In the genomic region with DNA sequence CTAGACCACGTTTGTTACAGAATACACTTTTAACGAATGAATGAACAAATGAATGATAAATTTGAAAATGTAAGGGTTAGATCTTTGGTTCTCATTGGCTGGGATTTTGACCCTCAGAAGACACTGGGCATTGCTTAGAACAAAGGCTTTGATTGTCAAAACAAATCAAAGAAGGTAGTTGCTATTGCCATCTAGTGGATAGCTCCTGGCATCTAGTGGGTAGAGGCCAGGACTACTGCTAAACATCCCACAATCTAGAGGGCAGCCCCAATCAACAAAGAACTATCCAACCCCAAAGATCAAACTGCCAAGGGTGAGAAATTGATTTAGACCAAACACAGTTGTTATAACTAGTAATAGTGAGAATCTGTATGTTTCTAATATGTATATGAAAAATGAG, we compare ENCODE assay signal across 8 cellular contexts.
A peak's percentile ranks its signal among the peaks of the same experiment; 100 is the strongest.
DNase-seq lines count a peak whose midpoint lies in the region; ATAC-seq and TF ChIP-seq lines count a peak whose summit lies in the region.

No MANE protein-coding gene starts in this region.

- intact Hi-C loops in esophagus muscularis mucosa (cut with DNase I): no loop called here

- DNase-seq in H7: peak; percentile 13
- DNase-seq in NCI-H1694 (lab: John Stamatoyannopoulos, UW): peak; percentile 14
- DNase-seq in epithelial cell of proximal tubule (ENCODE audit: low read depth): peak; percentile 7
- no peak for DNase-seq in activated CD4-positive, CD25-positive, alpha-beta regulatory T cell (lab: John Stamatoyannopoulos, UW)
- DNase-seq in CD1c-positive myeloid dendritic cell (ENCODE audit: extremely low spot score): no peak
- DNase-seq in omental fat pad (ENCODE audit: low spot score): no peak
- no peak for DNase-seq in esophagus muscularis mucosa (ENCODE audit: extremely low spot score)

- no peaks in the 10 kb centered on the region for H3K4me1 ChIP-seq in esophagus muscularis mucosa

- H3K36me3 ChIP-seq in H7 (replicated peaks; ENCODE audit: control insufficient read depth, insufficient read depth, low read length) (no peaks in the 10 kb centered on the region), esophagus muscularis mucosa (no peaks in the 10 kb centered on the region)

- 40% methylated on average over 2 of the region's 2 CpGs for WGBS in esophagus muscularis mucosa

- TF ChIP-seq EP300 in esophagus muscularis mucosa (IDR thresholded peaks at IDR 0.05): no peak

- ATAC-seq in GM18505 (IDR thresholded peaks at IDR 0.05; ENCODE audit: unreplicated experiment): peak; percentile 78
- no peak for ATAC-seq in omental fat pad (ENCODE audit: low FRiP score)

- TF ChIP-seq CTCF in epithelial cell of proximal tubule (conservative IDR thresholded peaks at IDR 0.05; ENCODE audit: low read depth, low read length): peak; percentile 73
- no peak for TF ChIP-seq CTCF in omental fat pad (IDR thresholded peaks at IDR 0.05)
- TF ChIP-seq CTCF in esophagus muscularis mucosa (IDR thresholded peaks at IDR 0.05): peak in 1 of 3 experiments; percentile 20

- H3K27me3 ChIP-seq in H7 (ENCODE audit: control insufficient read depth, insufficient read depth, low read length): no peaks in the 10 kb centered on the region
- no peaks in the 10 kb centered on the region for H3K27me3 ChIP-seq in esophagus muscularis mucosa

- H3K27ac ChIP-seq in esophagus muscularis mucosa (replicated peaks in 1 of 4): no peak overlapping the region

- no peak for TF ChIP-seq POLR2A in GM18505 (IDR thresholded peaks at IDR 0.05; ENCODE audit: borderline replicate concordance, extremely low read depth, insufficient read depth, insufficient read length)
- no peak for TF ChIP-seq POLR2A in esophagus muscularis mucosa (IDR thresholded peaks at IDR 0.05; ENCODE audit: low read depth)

- no peaks in the 10 kb centered on the region for H3K9me3 ChIP-seq in esophagus muscularis mucosa

- H3K4me3 ChIP-seq in H7 (ENCODE audit: insufficient read depth, low read depth, low read length): no peak overlapping the region
- no peak overlapping the region for H3K4me3 ChIP-seq in epithelial cell of proximal tubule (ENCODE audit: low read depth, low read length)
- H3K4me3 ChIP-seq in esophagus muscularis mucosa: no peak overlapping the region

Comparison
In these comparisons a context has a peak if more than half of its experiments do, and no peak if none do; other contexts are left out.
1. DNase-seq: peak in H7 (single experiment), NCI-H1694 (single experiment) and epithelial cell of proximal tubule (single experiment); none in activated CD4-positive, CD25-positive, alpha-beta regulatory T cell (0 of 4), CD1c-positive myeloid dendritic cell (single experiment), omental fat pad (single experiment) and esophagus muscularis mucosa (single experiment).